ENCODE assay signal across 11 cellular contexts in genomic region chr1:25874209-25874608, GRCh38. TPM values are rescaled to one million over a fixed set of nuclear protein-coding genes. Genes with fewer than 3 reads are reported as not detected.
A peak's percentile ranks its signal among the peaks of the same experiment; 100 is the strongest.
DNase-seq lines count a peak whose midpoint lies in the region; ATAC-seq and TF ChIP-seq lines count a peak whose summit lies in the region.
"Had no signal": no experiment of that assay in that cellular context is flagged by ENCODE, and none has a peak within 500 bp of the region (broad histone marks: within the 10 kb centered on the region; RNA-seq: fewer than 3 reads in every experiment).

No MANE protein-coding gene starts in this region.

- no peaks in the 10 kb centered on the region for H3K9me3 Mint-ChIP-seq in CD8-positive, alpha-beta memory T cell
- H3K9me3 Mint-ChIP-seq: brain had no signal

- H3K4me3 Mint-ChIP-seq in CD8-positive, alpha-beta memory T cell: peak overlapping the region in 1 of 7 donors; percentile 93

- no peak for DNase-seq in CD8-positive, alpha-beta memory T cell
- DNase-seq in prostate gland (ENCODE audit: low spot score) (no peak), C1 segment of cervical spinal cord (lab: John Stamatoyannopoulos, UW) (no peak), dedifferentiated amniotic fluid mesenchymal stem cell (ENCODE audit: extremely low spot score) (no peak), kidney glomerular epithelial cell (lab: John Stamatoyannopoulos, UW) (no peak)
- DNase-seq: DND-41, NCI-H82 had no signal

- H3K4me3 ChIP-seq in CD8-positive, alpha-beta memory T cell (ENCODE audit: low read length): peak overlapping the region; percentile 25
- H3K4me3 ChIP-seq in esophagus (ENCODE audit: low read depth in 1 of 2, low read length in 2 of 2) (peak overlapping the region; percentile 61 to 75), prostate gland (no peak overlapping the region)

- peaks cover 11% of the 10 kb centered on the region for H3K4me1 ChIP-seq in CD8-positive, alpha-beta memory T cell (ENCODE audit: insufficient read depth, low read length)
- peaks cover 11 to 20% of the 10 kb centered on the region in 2 donors for H3K4me1 ChIP-seq in esophagus (ENCODE audit: control insufficient read depth in 2 of 2, insufficient read depth in 2 of 2, low read length in 1 of 2)
- H3K4me1 ChIP-seq in prostate gland (replicated peaks): peaks cover 10% of the 10 kb centered on the region

- 82 to 87% methylated on average over 3 of the region's 3 CpGs for WGBS in esophagus, 2 donors
- WGBS in prostate gland: 87% methylated on average over 3 of the region's 3 CpGs

- no peak for ATAC-seq in GM19395 (IDR thresholded peaks at IDR 0.05; ENCODE audit: unreplicated experiment)

- peaks cover 5 to 10% (median 8%) of the 10 kb centered on the region in 3 donors for H3K4me1 Mint-ChIP-seq in CD8-positive, alpha-beta memory T cell

- TF ChIP-seq CTCF in VCaP (conservative IDR thresholded peaks at IDR 0.05): no peak
- no peak for TF ChIP-seq CTCF in prostate gland (IDR thresholded peaks at IDR 0.05)

- intact Hi-C loops in prostate gland (cut with DNase I): no loop called here

- POLR2A ChIA-PET in CD8-positive, alpha-beta memory T cell (lab: Charles Lee): interaction anchor here (2.0 kb wide), 1 partner anchor 54 kb away, joined by 17 read pairs; the partner anchor contains the start of gene MTFR1L

- no peaks in the 10 kb centered on the region for H3K36me3 Mint-ChIP-seq in CD8-positive, alpha-beta memory T cell
- H3K36me3 Mint-ChIP-seq: brain had no signal

- H3K27ac Mint-ChIP-seq in CD8-positive, alpha-beta memory T cell: no peak overlapping the region

- H3K27ac ChIP-seq in CD8-positive, alpha-beta memory T cell (ENCODE audit: low read depth, low read length): peak overlapping the region; percentile 15
- H3K27ac ChIP-seq in VCaP: peak overlapping the region; percentile 97
- peak overlapping the region; percentile 92 to 95 for H3K27ac ChIP-seq in esophagus (ENCODE audit: low read depth in 2 of 2, low read length in 1 of 2)
- peak overlapping the region; percentile 81 to 86 for H3K27ac ChIP-seq in prostate gland

- CTCF ChIA-PET in CD8-positive, alpha-beta memory T cell (lab: Charles Lee): interaction anchor here (1.1 kb wide), 1 partner anchor 22 kb away, joined by 3 read pairs; no protein-coding TSS in a partner anchor

- H3K27me3 ChIP-seq in CD8-positive, alpha-beta memory T cell (ENCODE audit: insufficient read depth, low read length, poor library complexity, severe bottlenecking): no peaks in the 10 kb centered on the region
- H3K27me3 ChIP-seq in esophagus (ENCODE audit: control insufficient read depth in 1 of 2, insufficient read depth in 2 of 2, low read length in 2 of 2): no peaks in the 10 kb centered on the region
- no peaks in the 10 kb centered on the region for H3K27me3 ChIP-seq in prostate gland (replicated peaks; ENCODE audit: insufficient read depth)

- H3K27me3 Mint-ChIP-seq in CD8-positive, alpha-beta memory T cell: peaks cover 0 to 4% of the 10 kb centered on the region in 2 donors

- no peak for TF ChIP-seq POLR2A in prostate gland (IDR thresholded peaks at IDR 0.05)

- no peaks in the 10 kb centered on the region for H3K36me3 ChIP-seq in CD8-positive, alpha-beta memory T cell (ENCODE audit: insufficient read depth, low read length)
- H3K36me3 ChIP-seq in esophagus (ENCODE audit: control insufficient read depth in 2 of 2, insufficient read depth in 2 of 2, low read length in 1 of 2): peaks cover 0 to 3% of the 10 kb centered on the region in 2 donors
- H3K36me3 ChIP-seq in prostate gland: no peaks in the 10 kb centered on the region

- no peaks in the 10 kb centered on the region for H3K9me3 ChIP-seq in CD8-positive, alpha-beta memory T cell (ENCODE audit: low read length)
- H3K9me3 ChIP-seq in esophagus (ENCODE audit: control insufficient read depth in 2 of 2, insufficient read depth in 1 of 2, low read depth in 1 of 2, low read length in 1 of 2) (no peaks in the 10 kb centered on the region), prostate gland (no peaks in the 10 kb centered on the region)

RNA-seq across cellular contexts. Expression of gene PAQR7, which starts 1.3 kb away (rescaled TPM):
- total RNA-seq in CD8-positive, alpha-beta memory T cell: 1 to 10 TPM; 7.9 to 8.1 TPM
- 0.09 TPM for polyA plus RNA-seq in CD8-positive, alpha-beta memory T cell
- polyA plus RNA-seq in esophagus: 10 to 100 TPM in 1 of 2 donors, 1 to 10 TPM in 1; 9.5 to 14.3 TPM
- 10 to 100 TPM in 1 of 2 donors, 1 to 10 TPM in 1; 7.8 to 74.0 TPM for total RNA-seq in prostate gland

RNA-seq across cellular contexts. Expression of gene AUNIP, which starts 15.0 kb away (rescaled TPM):
- 1 to 10 TPM; 7.3 to 7.4 TPM for total RNA-seq in CD8-positive, alpha-beta memory T cell
- not detected for polyA plus RNA-seq in CD8-positive, alpha-beta memory T cell
- 1 to 10 TPM; 1.1 to 2.0 TPM for polyA plus RNA-seq in esophagus
- total RNA-seq in prostate gland: 1 to 10 TPM in 1 of 2 donors, under 1 TPM in 1; 0.32 to 4.3 TPM

RNA-seq across cellular contexts. Expression of gene STMN1, which starts 32.0 kb away (rescaled TPM):
- total RNA-seq in CD8-positive, alpha-beta memory T cell: 100 to 1,000 TPM; 306 to 325 TPM
- polyA plus RNA-seq in CD8-positive, alpha-beta memory T cell: 88.7 TPM
- polyA plus RNA-seq in esophagus: 100 to 1,000 TPM; 115 to 137 TPM
- 100 to 1,000 TPM in 1 of 2 donors, 10 to 100 TPM in 1; 21.8 to 138 TPM for total RNA-seq in prostate gland

RNA-seq across cellular contexts. Expression of gene MTFR1L, which starts 54.5 kb away (rescaled TPM):
- 10 to 100 TPM; 30.2 to 33.5 TPM for total RNA-seq in CD8-positive, alpha-beta memory T cell
- polyA plus RNA-seq in CD8-positive, alpha-beta memory T cell: 29.7 TPM
- polyA plus RNA-seq in esophagus: 10 to 100 TPM; 28.4 to 32.0 TPM
- total RNA-seq in prostate gland: 100 to 1,000 TPM in 1 of 2 donors, 10 to 100 TPM in 1; 82.2 to 112 TPM

Comparison
In these comparisons a context has a peak if more than half of its experiments do, and no peak if none do; other contexts are left out.
1. H3K27ac ChIP-seq: peak in every context shown above with its lines; median percentile 97 in VCaP; 94 in esophagus; 84 in prostate gland; 15 in CD8-positive, alpha-beta memory T cell.
2. H3K4me3 ChIP-seq: peak in CD8-positive, alpha-beta memory T cell (single experiment) and esophagus (2 of 2); none in prostate gland (0 of 2).